ENCODE assay signal across 18 cellular contexts in genomic region chr7:50727711-50728110, GRCh38. TPM values are rescaled to one million over a fixed set of nuclear protein-coding genes. Genes with fewer than 3 reads are reported as not detected.
DNase-seq lines count a peak whose midpoint lies in the region; ATAC-seq, FAIRE-seq and TF ChIP-seq lines count a peak whose summit lies in the region.
"Had no signal": no experiment of that assay in that cellular context is flagged by ENCODE, and none has a peak within 500 bp of the region (broad histone marks: within the 10 kb centered on the region; RNA-seq: fewer than 3 reads in every experiment).

No MANE protein-coding gene starts in this region.

- intact Hi-C loops in Right ventricle myocardium superior (cut with DNase I) (no loop called here), K562 (cut with micrococcal nuclease) (loop anchor here (5.0 kb wide), 1 partner anchor 65 kb away; no protein-coding TSS in a partner anchor), endothelial cell of umbilical vein (cut with micrococcal nuclease) (loop anchor here (5.0 kb wide), 2 partner anchors 100 to 225 kb away; no protein-coding TSS in a partner anchor), spleen (cut with DNase I; ENCODE audit: low total_unique reads) (no loop called here)

- POLR2A ChIA-PET in K562 (lab: Yijun Ruan, JAX) (no interaction called here), endothelial cell of umbilical vein (lab: Charles Lee) (interaction anchor here (0.9 kb wide), 1 partner anchor 35 kb away, joined by 3 read pairs; no protein-coding TSS in a partner anchor), GM10248 (lab: Yijun Ruan, JAX) (no interaction called here)
- POLR2A ChIA-PET in activated CD4-positive, alpha-beta T cell treated with anti-CD3 and anti-CD28 coated beads, Interleukin-2, amount 10 ng/mL, durations not matched to agents 7 days and 5 days (lab: Charles Lee): no interaction called here

- H4K20me1 ChIP-seq in K562 (replicated peaks; ENCODE audit: control insufficient read depth, insufficient read depth, low read length) (peaks cover 37% of the 10 kb centered on the region), endothelial cell of umbilical vein (replicated peaks; ENCODE audit: control insufficient read depth, extremely low read depth, insufficient read depth, low read length) (no peaks in the 10 kb centered on the region)

- H3K36me3 ChIP-seq in right atrium auricular region (no peaks in the 10 kb centered on the region), K562 (ENCODE audit: control insufficient read depth, insufficient read depth, low read length) (peaks cover 17% of the 10 kb centered on the region; the same call in 2 of the 3 replicates), endothelial cell of umbilical vein (ENCODE audit: control insufficient read depth in 2 of 2, extremely low read depth in 1 of 2, insufficient read depth in 2 of 2, low read length in 2 of 2) (peaks cover 0 to 16% of the 10 kb centered on the region in 2 experiments), spleen (peaks cover 0 to 9% (median 0%) of the 10 kb centered on the region in 6 donors)

- TF ChIP-seq CTCF in right atrium auricular region (IDR thresholded peaks at IDR 0.05) (no peak), K562 (IDR thresholded peaks at IDR 0.05 in 2 of 3, conservative IDR thresholded peaks at IDR 0.05 in 1 of 3; ENCODE audit: insufficient read depth in 2 of 3, low read depth in 1 of 3, low read length in 3 of 3) (no peak), endothelial cell of umbilical vein (IDR thresholded peaks at IDR 0.05; ENCODE audit: extremely low read depth in 1 of 2, insufficient read depth in 1 of 2, low read depth in 1 of 2, low read length in 2 of 2) (no peak), GM10248 (IDR thresholded peaks at IDR 0.05; ENCODE audit: control extremely low read depth, extremely low read depth, low read depth, missing control alignments) (no peak), spleen (IDR thresholded peaks at IDR 0.05 in 8 of 11, conservative IDR thresholded peaks at IDR 0.05 in 3 of 11) (no peak)

- H3K9me1 ChIP-seq in K562 (ENCODE audit: control insufficient read depth, insufficient read depth, low read length): no peaks in the 10 kb centered on the region
- H3K9me1 ChIP-seq in endothelial cell of umbilical vein (replicated peaks; ENCODE audit: control insufficient read depth, extremely low read depth, insufficient read depth, low read length): no peaks in the 10 kb centered on the region

- no peaks in the 10 kb centered on the region for H3K36me3 Mint-ChIP-seq in activated CD4-positive, alpha-beta T cell treated with anti-CD3 and anti-CD28 coated beads, Interleukin-2, amount 10 ng/mL, durations not matched to agents 7 days and 5 days (ENCODE audit: low read depth)

- no peaks in the 10 kb centered on the region for H3K9me3 ChIP-seq in right atrium auricular region
- no peaks in the 10 kb centered on the region for H3K9me3 ChIP-seq in K562 (replicated peaks; ENCODE audit: control insufficient read depth, insufficient read depth, low read depth, low read length)
- H3K9me3 ChIP-seq in endothelial cell of umbilical vein (replicated peaks; ENCODE audit: control insufficient read depth, insufficient read depth, low read length): no peaks in the 10 kb centered on the region
- H3K9me3 ChIP-seq in spleen: no peaks in the 10 kb centered on the region
- H3K9me3 ChIP-seq: HAP-1 had no signal

- H3K9ac ChIP-seq in K562 (ENCODE audit: insufficient read depth in 1 of 2, low read depth in 2 of 2, low read length in 2 of 2): no peak overlapping the region
- H3K9ac ChIP-seq in endothelial cell of umbilical vein (replicated peaks; ENCODE audit: extremely low read depth, insufficient read depth, low read length): no peak overlapping the region
- H3K9ac ChIP-seq: BLaER1 treated with 17β-estradiol and CSF1 and Interleukin-3, amounts not matched to agents 10 nM and 100 nM had no signal

- H3K4me2 ChIP-seq in K562 (ENCODE audit: insufficient read depth, low read length) (no peak overlapping the region), endothelial cell of umbilical vein (ENCODE audit: insufficient read depth, low read length) (no peak overlapping the region)

- BruUV-seq in K562 (replicated peaks; lab: Mats Ljungman, UMichigan) (no TSS peak), endothelial cell of umbilical vein (replicated peaks; lab: Mats Ljungman, UMichigan) (no TSS peak)

- no peak for TF ChIP-seq RAD21 in K562 (CRISPR knock-in tag; conservative IDR thresholded peaks at IDR 0.05 in 1 of 2, IDR thresholded peaks at IDR 0.05 in 1 of 2)

- H3K9me3 Mint-ChIP-seq in activated CD4-positive, alpha-beta T cell treated with anti-CD3 and anti-CD28 coated beads, Interleukin-2, amount 10 ng/mL, durations not matched to agents 7 days and 5 days: no peaks in the 10 kb centered on the region
- H3K9me3 Mint-ChIP-seq: CD4-positive, alpha-beta T cell; HFFc6 had no signal

- H3K4me3 ChIP-seq in right atrium auricular region: no peak overlapping the region
- H3K4me3 ChIP-seq in K562: no peak overlapping the region
- no peak overlapping the region for H3K4me3 ChIP-seq in endothelial cell of umbilical vein (replicated peaks in 1 of 3; ENCODE audit: insufficient read depth in 1 of 3, low read depth in 1 of 3, low read length in 3 of 3)
- no peak overlapping the region for H3K4me3 ChIP-seq in spleen
- H3K4me3 ChIP-seq: BLaER1 treated with 17β-estradiol and CSF1 and Interleukin-3, amounts not matched to agents 10 nM and 100 nM; GM12878; HAP-1 had no signal

- H3K4me1 Mint-ChIP-seq in activated CD4-positive, alpha-beta T cell treated with anti-CD3 and anti-CD28 coated beads, Interleukin-2, amount 10 ng/mL, durations not matched to agents 7 days and 5 days: peaks cover 9% of the 10 kb centered on the region

- no peak overlapping the region for H3K27ac Mint-ChIP-seq in activated CD4-positive, alpha-beta T cell treated with anti-CD3 and anti-CD28 coated beads, Interleukin-2, amount 10 ng/mL, durations not matched to agents 7 days and 5 days
- H3K27ac Mint-ChIP-seq: CD4-positive, alpha-beta T cell; HFFc6 had no signal

- FAIRE-seq in K562 (lab: Jason Lieb, UNC): peak; percentile 35
- FAIRE-seq in endothelial cell of umbilical vein (lab: Jason Lieb, UNC): no peak
- FAIRE-seq: GM12878, GM18507, H1 had no signal

- peak overlapping the region; percentile 9 to 21 for H3K27ac ChIP-seq in right atrium auricular region
- no peak overlapping the region for H3K27ac ChIP-seq in K562 (ENCODE audit: extremely low read depth, low read depth, low read length)
- peak overlapping the region; percentile 29 for H3K27ac ChIP-seq in endothelial cell of umbilical vein (ENCODE audit: insufficient read depth, low read depth, low read length)
- peak overlapping the region in 4 of 8 donors; percentile 5 to 93 (median 54) for H3K27ac ChIP-seq in spleen
- H3K27ac ChIP-seq: BLaER1 treated with 17β-estradiol and CSF1 and Interleukin-3, amounts not matched to agents 10 nM and 100 nM had no signal

- WGBS in K562 (ENCODE audit: insufficient coverage, low coverage, missing lambda C conversion rate): 92% methylated on average over 2 of the region's 2 CpGs
- 88 to 97% (median 94%) methylated on average over 2 of the region's 2 CpGs for WGBS in spleen, 5 donors

- ATAC-seq in Right ventricle myocardium superior (ENCODE audit: poor library complexity) (no peak), K562 (no peak)
- ATAC-seq: GM12878 had no signal

- in situ Hi-C loops in K562 (cut with MboI): no loop called here

- H3K27me3 ChIP-seq in right atrium auricular region (no peaks in the 10 kb centered on the region), K562 (ENCODE audit: control insufficient read depth in 2 of 2, insufficient read depth in 2 of 2, low read length in 2 of 2) (no peaks in the 10 kb centered on the region), endothelial cell of umbilical vein (ENCODE audit: control insufficient read depth in 2 of 2, insufficient read depth in 2 of 2, low read length in 2 of 2) (no peaks in the 10 kb centered on the region), spleen (replicated peaks in 1 of 7) (peaks cover 0 to 4% (median 0%) of the 10 kb centered on the region in 7 donors)
- H3K27me3 ChIP-seq: BLaER1 treated with 17β-estradiol and CSF1 and Interleukin-3, amounts not matched to agents 10 nM and 100 nM had no signal

- dilution Hi-C loops in endothelial cell of umbilical vein (cut with MboI; ENCODE audit: extremely low pct_ligation_motif_present, low sequenced_read_pairs): no loop called here

- H3K4me1 ChIP-seq in right atrium auricular region (peaks cover 0 to 92% of the 10 kb centered on the region in 2 donors), K562 (replicated peaks in 1 of 2; ENCODE audit: control insufficient read depth in 2 of 2, insufficient read depth in 2 of 2, low read length in 2 of 2) (peaks cover 0 to 6% of the 10 kb centered on the region in 2 experiments; a peak in 3 of 5 replicates), endothelial cell of umbilical vein (ENCODE audit: control insufficient read depth, extremely low read depth, insufficient read depth, low read length) (peaks cover 57% of the 10 kb centered on the region), spleen (peaks cover 6 to 97% (median 59%) of the 10 kb centered on the region in 6 donors)

- TF ChIP-seq POLR2A in K562 (conservative IDR thresholded peaks at IDR 0.05) (no peak), endothelial cell of umbilical vein (IDR thresholded peaks at IDR 0.05; ENCODE audit: low read depth, low read length) (no peak), spleen (IDR thresholded peaks at IDR 0.05) (no peak)

- no peaks in the 10 kb centered on the region for H3K27me3 Mint-ChIP-seq in activated CD4-positive, alpha-beta T cell treated with anti-CD3 and anti-CD28 coated beads, Interleukin-2, amount 10 ng/mL, durations not matched to agents 7 days and 5 days
- H3K27me3 Mint-ChIP-seq: CD4-positive, alpha-beta T cell had no signal

- H3K79me2 ChIP-seq in K562 (ENCODE audit: control insufficient read depth, insufficient read depth, low read length) (peaks cover 75% of the 10 kb centered on the region), endothelial cell of umbilical vein (ENCODE audit: control insufficient read depth, insufficient read depth, low read length) (peaks cover 92% of the 10 kb centered on the region)

- H2AFZ ChIP-seq in K562 (ENCODE audit: low read depth, low read length) (no peak overlapping the region), endothelial cell of umbilical vein (ENCODE audit: low read depth, low read length) (no peak overlapping the region)

- CTCF ChIA-PET in K562 (lab: Yijun Ruan, JAX; ENCODE audit: low intra/inter-chr PET ratio) (no interaction called here), endothelial cell of umbilical vein (lab: Charles Lee) (interaction anchor here (0.8 to 2.6 kb wide), 2 partner anchors 11 to 413 kb away, joined by 4 to 8 read pairs; no protein-coding TSS in a partner anchor), GM10248 (lab: Yijun Ruan, JAX) (interaction anchor here (0.7 kb wide), 1 partner anchor 13 kb away, joined by 3 read pairs; no protein-coding TSS in a partner anchor)
- CTCF ChIA-PET in activated CD4-positive, alpha-beta T cell treated with anti-CD3 and anti-CD28 coated beads, Interleukin-2, amount 10 ng/mL, durations not matched to agents 7 days and 5 days (lab: Charles Lee): no interaction called here

- TF ChIP-seq EP300 in K562 (IDR thresholded peaks at IDR 0.05; ENCODE audit: low read length): no peak

- DNase-seq in right atrium auricular region (ENCODE audit: low spot score) (no peak), Right ventricle myocardium superior (no peak), K562 (ENCODE audit: extremely low read depth in 1 of 4, low spot score in 3 of 4) (no peak), endothelial cell of umbilical vein (ENCODE audit: low read depth, low spot score) (no peak), GM10248 (ENCODE audit: extremely low spot score) (no peak), spleen (no peak)
- DNase-seq in activated CD4-positive, alpha-beta T cell treated with anti-CD3 and anti-CD28 coated beads, Interleukin-2, amount 10 ng/mL, durations not matched to agents 7 days and 5 days: no peak
- DNase-seq: 8988T; ACHN; Calu3; CD4-positive, alpha-beta T cell; DMS 273 treated with DMSO at 0.1 percent for 48 hours had no signal

- no peak overlapping the region for H3K4me3 Mint-ChIP-seq in activated CD4-positive, alpha-beta T cell treated with anti-CD3 and anti-CD28 coated beads, Interleukin-2, amount 10 ng/mL, durations not matched to agents 7 days and 5 days
- H3K4me3 Mint-ChIP-seq: CD4-positive, alpha-beta T cell; HFFc6 had no signal

RNA-seq across cellular contexts. Expression of gene GRB10, which starts 55.0 kb away (rescaled TPM):
- total RNA-seq in right atrium auricular region: 10 to 100 TPM; 36.5 to 39.0 TPM
- 32.2 TPM for total RNA-seq in Right ventricle myocardium superior
- 155 and 246 TPM in 2 replicates for total RNA-seq in K562 (2011; cell fraction: chromatin; rRNA removed; ENCODE audit: low replicate concordance)
- 95.1 and 108 TPM in 2 replicates for total RNA-seq in K562 (2011; cell fraction: nucleolus; rRNA removed)
- 149 and 184 TPM in 2 replicates for total RNA-seq in K562 (2011; cell fraction: nucleoplasm; rRNA removed)
- 56.5 and 57.4 TPM in 2 replicates for total RNA-seq in K562 (2014; rRNA removed)
- total RNA-seq in K562 (2014; rRNA removed; fragmentation: Illumina TruSeq; extraction: Trizol): 43.4 and 44.0 TPM in 2 replicates
- total RNA-seq in K562 (2015; rRNA removed; fragmentation: Illumina TruSeq; extraction: Trizol): 25.8 and 28.6 TPM in 2 replicates
- 77.7 and 88.5 TPM in 2 replicates for total RNA-seq in K562 (2021)
- polyA plus RNA-seq in K562 (2011; rRNA removed): 26.9 and 28.0 TPM in 2 replicates
- 24.2 and 25.9 TPM in 2 replicates for polyA plus RNA-seq in K562 (2011; cell fraction: cytosol; rRNA removed)
- 56.8 and 69.8 TPM in 2 replicates for polyA plus RNA-seq in K562 (2011; cell fraction: nucleus; rRNA removed)
- polyA plus RNA-seq in K562 (2012): 33.8 and 79.4 TPM in 2 replicates
- polyA plus RNA-seq in K562 (2014; fragmentation: Illumina TruSeq; extraction: Trizol): 48.1 and 49.0 TPM in 2 replicates
- 1 to 10 TPM; 8.9 to 9.9 TPM for polyA plus RNA-seq in K562 (2014; fragmentation: Nextera tagmentation; extraction: Ambion mirVana)
- polyA plus RNA-seq in K562 (2014; rRNA removed): 39.0 and 40.7 TPM in 2 replicates
- polyA minus RNA-seq in K562 (2011; rRNA and poly(A)+ RNA removed): 62.8 and 74.1 TPM in 2 replicates
- 35.8 and 51.6 TPM in 2 replicates for polyA minus RNA-seq in K562 (2011; cell fraction: cytosol; rRNA and poly(A)+ RNA removed)
- 75.0 and 114 TPM in 2 replicates for polyA minus RNA-seq in K562 (2011; cell fraction: nucleus; rRNA and poly(A)+ RNA removed)
- total RNA-seq in endothelial cell of umbilical vein: 240 and 243 TPM in 2 replicates
- 36.2 and 43.7 TPM in 2 replicates for polyA plus RNA-seq in endothelial cell of umbilical vein
- polyA plus RNA-seq in endothelial cell of umbilical vein (2011; cell fraction: cytosol; rRNA removed): 30.5 and 31.8 TPM in 2 replicates
- polyA plus RNA-seq in endothelial cell of umbilical vein (2011; cell fraction: nucleus; rRNA removed): 127 and 138 TPM in 2 replicates
- polyA plus RNA-seq in endothelial cell of umbilical vein (2012): 81.9 and 101 TPM in 2 replicates
- polyA minus RNA-seq in endothelial cell of umbilical vein: 129 and 144 TPM in 2 replicates
- 19.9 TPM for polyA minus RNA-seq in endothelial cell of umbilical vein (2011; cell fraction: cytosol; rRNA and poly(A)+ RNA removed)
- polyA minus RNA-seq in endothelial cell of umbilical vein (2011; cell fraction: nucleus; rRNA and poly(A)+ RNA removed): 265 and 279 TPM in 2 replicates
- 1 to 10 TPM; 4.4 TPM for total RNA-seq in activated CD4-positive, alpha-beta T cell treated with anti-CD3 and anti-CD28 coated beads, Interleukin-2, amount 10 ng/mL, durations not matched to agents 7 days and 5 days
- 100 to 1,000 TPM in 6 of 7 donors, 10 to 100 TPM in 1; 80.4 to 159 (median 130) TPM for total RNA-seq in spleen
- polyA plus RNA-seq in spleen: 10 to 100 TPM; 11.3 to 31.1 (median 23.2) TPM

Comparison
In these comparisons a context has a peak if more than half of its experiments do, and no peak if none do; other contexts are left out.
1. intact Hi-C loops: an anchor here in K562 (5.0 kb wide) and endothelial cell of umbilical vein (5.0 kb wide); none called in Right ventricle myocardium superior and spleen.
2. CTCF ChIA-PET loops: an anchor here in endothelial cell of umbilical vein (0.8 to 2.6 kb wide) and GM10248 (0.7 kb wide); none called in K562 and activated CD4-positive, alpha-beta T cell treated with anti-CD3 and anti-CD28 coated beads, Interleukin-2, amount 10 ng/mL, durations not matched to agents 7 days and 5 days.